ENCODE assay signal across 9 cellular contexts in genomic region chr9:69175488-69175872, GRCh38. TPM values are rescaled to one million over a fixed set of nuclear protein-coding genes. Genes with fewer than 3 reads are reported as not detected.
DNase-seq lines count a peak whose midpoint lies in the region; ATAC-seq, FAIRE-seq and TF ChIP-seq lines count a peak whose summit lies in the region.
"Had no signal": no experiment of that assay in that cellular context is flagged by ENCODE, and none has a peak within 500 bp of the region (broad histone marks: within the 10 kb centered on the region; RNA-seq: fewer than 3 reads in every experiment).

No MANE protein-coding gene starts in this region.

- peaks cover 56% of the 10 kb centered on the region for H3K79me2 ChIP-seq in keratinocyte (ENCODE audit: control insufficient read depth, insufficient read depth, low read length)

- no peaks in the 10 kb centered on the region for H3K9me1 ChIP-seq in keratinocyte (ENCODE audit: control insufficient read depth, extremely low read depth, insufficient read depth, low read length)

- POLR2A ChIA-PET in T-cell (lab: Charles Lee): interaction anchor here in 1 of 2 donors (0.6 kb wide), 1 partner anchor 149 kb away, joined by 6 read pairs; no protein-coding TSS in a partner anchor

- H3K36me3 ChIP-seq in keratinocyte (ENCODE audit: control insufficient read depth in 2 of 2, extremely low read depth in 1 of 2, insufficient read depth in 2 of 2, low read length in 2 of 2): no peaks in the 10 kb centered on the region

- peak overlapping the region; percentile 100 for H3K27ac ChIP-seq in keratinocyte (ENCODE audit: control insufficient read depth, insufficient read depth, low read length)

- H3K27me3 ChIP-seq in keratinocyte (ENCODE audit: control insufficient read depth, extremely low read depth, insufficient read depth, low read length): no peaks in the 10 kb centered on the region

- peak; percentile 14 for ATAC-seq in HG02798 (IDR thresholded peaks at IDR 0.05; ENCODE audit: poor library complexity, unreplicated experiment)
- ATAC-seq in T-cell (replicated peaks in 1 of 4): no peak

- H3K27me3 Mint-ChIP-seq in T-cell: peaks cover 33 to 35% of the 10 kb centered on the region in 2 donors

- H4K20me1 ChIP-seq in keratinocyte (ENCODE audit: control insufficient read depth, extremely low read depth, insufficient read depth, low read length): no peaks in the 10 kb centered on the region

- H3K4me2 ChIP-seq in keratinocyte (ENCODE audit: control insufficient read depth, extremely low read depth, insufficient read depth, low read depth, low read length): peak overlapping the region; percentile 91

- no peak for TF ChIP-seq CTCF in keratinocyte (optimal IDR thresholded peaks at IDR 0.05 in 1 of 3, IDR thresholded peaks at IDR 0.05 in 1 of 3, conservative IDR thresholded peaks at IDR 0.05 in 1 of 3; ENCODE audit: extremely low read depth in 1 of 3, insufficient read depth in 2 of 3, low read length in 3 of 3)

- peak overlapping the region; percentile 61 to 95 (median 81) for H3K4me3 ChIP-seq in keratinocyte (ENCODE audit: control insufficient read depth in 2 of 3, extremely low read depth in 1 of 3, insufficient read depth in 2 of 3, low read depth in 1 of 3, low read length in 3 of 3)

- H2AFZ ChIP-seq in keratinocyte (ENCODE audit: control insufficient read depth, low read length): no peak overlapping the region

- dilution Hi-C loops in keratinocyte (cut with MboI; ENCODE audit: extremely low pct_ligation_motif_present, low sequenced_read_pairs): no loop called here

- no peaks in the 10 kb centered on the region for H3K36me3 Mint-ChIP-seq in T-cell

- H3K9me3 Mint-ChIP-seq in T-cell: no peaks in the 10 kb centered on the region

- peaks cover 77% of the 10 kb centered on the region for H3K4me1 ChIP-seq in keratinocyte (ENCODE audit: control insufficient read depth, extremely low read depth, insufficient read depth, low read length)

- peaks cover 25 to 55% (median 43%) of the 10 kb centered on the region in 3 donors for H3K4me1 Mint-ChIP-seq in T-cell

- CTCF ChIA-PET in T-cell (lab: Charles Lee): interaction anchor here in 1 of 2 donors (0.7 kb wide), 1 partner anchor 563 kb away, joined by 3 read pairs; no protein-coding TSS in a partner anchor

- H3K27ac Mint-ChIP-seq in T-cell: peak overlapping the region in 1 of 2 donors; percentile 25

- H3K9ac ChIP-seq in keratinocyte (ENCODE audit: control insufficient read depth, extremely low read depth, insufficient read depth, low read length): peak overlapping the region; percentile 99

- no peaks in the 10 kb centered on the region for H3K9me3 ChIP-seq in keratinocyte (ENCODE audit: control insufficient read depth, low read depth, low read length)

- peak overlapping the region in 2 of 3 donors; percentile 79 to 82 for H3K4me3 Mint-ChIP-seq in T-cell

- no peak for FAIRE-seq in keratinocyte (lab: Jason Lieb, UNC)
- FAIRE-seq: A204.1 had no signal

- peak; percentile 12 for DNase-seq in SKM-1 treated with dmso at 0.1 percent for 144 hours (lab: John Stamatoyannopoulos, UW; ENCODE audit: unreplicated experiment)
- DNase-seq in SKM-1 (lab: John Stamatoyannopoulos, UW; ENCODE audit: unreplicated experiment): no peak
- no peak for DNase-seq in T-cell
- no peak for DNase-seq in keratinocyte (ENCODE audit: low read depth, low spot score)
- no peak for DNase-seq in GOT3 (lab: John Stamatoyannopoulos, UW)
- no peak for DNase-seq in COLO668 (lab: John Stamatoyannopoulos, UW; ENCODE audit: unreplicated experiment)
- no peak for DNase-seq in NCI-H1417 (lab: John Stamatoyannopoulos, UW)

RNA-seq across cellular contexts. Expression of gene TJP2, which starts 1.4 kb away (rescaled TPM):
- 10 to 100 TPM in 1 of 5 donors, 1 to 10 TPM in 4; 6.4 to 10.4 (median 6.6) TPM for total RNA-seq in T-cell
- 34.9 to 74.8 TPM (median 65.5 TPM) in 3 replicates for polyA plus RNA-seq in keratinocyte
- 80.3 TPM for polyA plus RNA-seq in keratinocyte (2011; ENCODE audit: low read depth)
- polyA plus RNA-seq in keratinocyte (2011; cell fraction: cytosol; rRNA removed): 29.8 and 43.8 TPM in 2 replicates
- polyA plus RNA-seq in keratinocyte (2011; cell fraction: nucleus; rRNA removed): 81.2 and 90.1 TPM in 2 replicates
- 69.1 and 83.8 TPM in 2 replicates for polyA plus RNA-seq in keratinocyte (2012; ENCODE audit: low replicate concordance)
- polyA minus RNA-seq in keratinocyte: 26.5 to 64.6 TPM (median 29.1 TPM) in 3 replicates
- 45.5 TPM for polyA minus RNA-seq in keratinocyte (2011; cell fraction: cytosol; rRNA and poly(A)+ RNA removed)
- 70.3 and 120 TPM in 2 replicates for polyA minus RNA-seq in keratinocyte (2011; cell fraction: nucleus; rRNA and poly(A)+ RNA removed)
